26 cellular contexts compared by ENCODE assay signal in genomic region chr11:74479340-74480123, GRCh38. TPM values are rescaled to one million over a fixed set of nuclear protein-coding genes. Genes with fewer than 3 reads are reported as not detected.
"Had no signal": no experiment of that assay in that cellular context is flagged by ENCODE, and none has a peak within 500 bp of the region (broad histone marks: within the 10 kb centered on the region; RNA-seq: fewer than 3 reads in every experiment).

No MANE protein-coding gene starts in this region.

- H2AFZ ChIP-seq: hepatocyte had no signal

- H3K79me2 ChIP-seq: hepatocyte had no signal

- H3K27ac ChIP-seq: colonic mucosa, dorsolateral prefrontal cortex, hepatocyte, left lung, spleen, upper lobe of left lung had no signal

- H3K4me3 ChIP-seq: colonic mucosa, dorsolateral prefrontal cortex, hepatocyte, left lung, lung, spleen, upper lobe of left lung had no signal

- DNase-seq: activated CD4-positive, alpha-beta T cell treated with anti-CD3 and anti-CD28 coated beads for 4 hours; activated CD4-positive, alpha-beta T cell treated with anti-CD3 and anti-CD28 coated beads, Interleukin-2, amount 50 U/mL, for 48 hours; activated CD4-positive, CD25-positive, alpha-beta regulatory T cell; activated CD8-positive, alpha-beta memory T cell treated with anti-CD3 and anti-CD28 coated beads, Interleukin-2, amount 50 U/mL, for 48 hours; activated naive CD4-positive, alpha-beta T cell treated with anti-CD3 and anti-CD28 coated beads for 36 hours; activated naive CD8-positive, alpha-beta T cell treated with anti-CD3 and anti-CD28 coated beads, Interleukin-2, amount 10 ng/mL, durations not matched to agents 7 days and 5 days; activated T-cell treated with anti-CD3 and anti-CD28 coated beads, Interleukin-2, amount 50 U/mL, for 48 hours; amniotic stem cell; colonic mucosa; dorsolateral prefrontal cortex; effector memory CD8-positive, alpha-beta T cell; glutamatergic neuron; kidney glomerular epithelial cell; left lung; naive thymus-derived CD4-positive, alpha-beta T cell; occipital lobe; spleen; stimulated activated CD4-positive, alpha-beta T cell treated with anti-CD3 and anti-CD28 coated beads, Interleukin-4, amount 100 ng/mL, for 4 hours; stimulated activated naive CD8-positive, alpha-beta T cell treated with anti-CD3 and anti-CD28 coated beads, Interleukin-15, Interleukin-2, amounts not matched to agents 100 U/mL and 50 U/mL, for 24 hours; upper lobe of left lung had no signal

- H3K4me2 ChIP-seq: hepatocyte had no signal

- H3K27me3 Mint-ChIP-seq: activated naive CD8-positive, alpha-beta T cell treated with anti-CD3 and anti-CD28 coated beads, Interleukin-2, amount 10 ng/mL, durations not matched to agents 7 days and 5 days had no signal

- H3K27ac Mint-ChIP-seq: activated naive CD4-positive, alpha-beta T cell treated with anti-CD3 and anti-CD28 coated beads for 36 hours; activated naive CD8-positive, alpha-beta T cell treated with anti-CD3 and anti-CD28 coated beads, Interleukin-2, amount 10 ng/mL, durations not matched to agents 7 days and 5 days; effector memory CD8-positive, alpha-beta T cell; naive thymus-derived CD4-positive, alpha-beta T cell had no signal

- H3K4me1 ChIP-seq: colonic mucosa, left lung, upper lobe of left lung had no signal

- ATAC-seq: effector memory CD8-positive, alpha-beta T cell; esophagus mucosa; left lung; naive thymus-derived CD4-positive, alpha-beta T cell; stimulated activated naive CD8-positive, alpha-beta T cell treated with anti-CD3 and anti-CD28 coated beads, Interleukin-15, Interleukin-2, amounts not matched to agents 100 U/mL and 50 U/mL, for 24 hours had no signal

- H3K36me3 ChIP-seq: colonic mucosa, left lung, spleen, upper lobe of left lung had no signal

- H3K36me3 Mint-ChIP-seq: activated naive CD8-positive, alpha-beta T cell treated with anti-CD3 and anti-CD28 coated beads, Interleukin-2, amount 10 ng/mL, durations not matched to agents 7 days and 5 days; naive thymus-derived CD4-positive, alpha-beta T cell had no signal

- H3K9me3 Mint-ChIP-seq: activated naive CD4-positive, alpha-beta T cell treated with anti-CD3 and anti-CD28 coated beads for 36 hours; activated naive CD8-positive, alpha-beta T cell treated with anti-CD3 and anti-CD28 coated beads, Interleukin-2, amount 10 ng/mL, durations not matched to agents 7 days and 5 days; effector memory CD8-positive, alpha-beta T cell; naive thymus-derived CD4-positive, alpha-beta T cell; neural crest cell had no signal

- H3K27me3 ChIP-seq: colonic mucosa, dorsolateral prefrontal cortex, hepatocyte, left lung, upper lobe of left lung had no signal

- H3K4me3 Mint-ChIP-seq: activated naive CD4-positive, alpha-beta T cell treated with anti-CD3 and anti-CD28 coated beads for 36 hours; activated naive CD8-positive, alpha-beta T cell treated with anti-CD3 and anti-CD28 coated beads, Interleukin-2, amount 10 ng/mL, durations not matched to agents 7 days and 5 days; effector memory CD8-positive, alpha-beta T cell; naive thymus-derived CD4-positive, alpha-beta T cell; neural crest cell had no signal

- H3K4me1 Mint-ChIP-seq: activated naive CD8-positive, alpha-beta T cell treated with anti-CD3 and anti-CD28 coated beads, Interleukin-2, amount 10 ng/mL, durations not matched to agents 7 days and 5 days; naive thymus-derived CD4-positive, alpha-beta T cell; neural crest cell had no signal

- H3K9me3 ChIP-seq: colonic mucosa, left lung, spleen, upper lobe of left lung had no signal

RNA-seq across cellular contexts. Expression of gene KCNE3, which starts 12.2 kb away (rescaled TPM):
- total RNA-seq: activated CD8-positive, alpha-beta memory T cell treated with anti-CD3 and anti-CD28 coated beads for 36 hours; activated naive CD4-positive, alpha-beta T cell treated with anti-CD3 and anti-CD28 coated beads for 36 hours; T-helper 2 cell treated with Interferon-gamma antibody and Interleukin-4, amounts not matched to agents 100 ng/mL and 5 ng/mL, for 36 hours had no signal
- polyA plus RNA-seq: naive thymus-derived CD4-positive, alpha-beta T cell had no signal
